Comparison of ENCODE assay signal across 8 cellular contexts in the genomic region with DNA sequence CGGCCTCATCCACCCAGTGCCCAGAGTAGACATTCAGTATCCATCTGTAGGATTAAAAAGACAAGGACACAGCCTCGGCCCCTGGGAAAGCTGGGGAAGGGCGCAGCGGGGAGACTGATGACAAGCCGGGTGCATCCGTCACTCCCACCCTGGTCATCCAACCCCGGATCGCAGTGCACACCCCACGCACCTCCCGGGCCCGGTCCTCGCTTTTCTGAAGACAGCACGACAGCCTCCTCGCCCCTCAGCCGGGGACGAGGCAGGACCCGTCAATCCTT. TPM values are rescaled to one million over a fixed set of nuclear protein-coding genes. Genes with fewer than 3 reads are reported as not detected.
A peak's percentile ranks its signal among the peaks of the same experiment; 100 is the strongest.
DNase-seq lines count a peak whose midpoint lies in the region; ATAC-seq and TF ChIP-seq lines count a peak whose summit lies in the region.

No MANE protein-coding gene starts in this region.

- no peaks in the 10 kb centered on the region for H3K9me3 Mint-ChIP-seq in activated naive CD4-positive, alpha-beta T cell treated with anti-CD3 and anti-CD28 coated beads for 36 hours

- no peaks in the 10 kb centered on the region for H3K27me3 Mint-ChIP-seq in activated naive CD4-positive, alpha-beta T cell treated with anti-CD3 and anti-CD28 coated beads for 36 hours (ENCODE audit: low read depth)

- peaks cover 13% of the 10 kb centered on the region for H3K36me3 Mint-ChIP-seq in activated naive CD4-positive, alpha-beta T cell treated with anti-CD3 and anti-CD28 coated beads for 36 hours (ENCODE audit: low read depth)

- CTCF ChIA-PET in activated naive CD4-positive, alpha-beta T cell treated with anti-CD3 and anti-CD28 coated beads for 36 hours (lab: Charles Lee): interaction anchor here (0.6 to 4.0 kb wide), 2 partner anchors 37 to 148 kb away, joined by 3 to 25 read pairs; no protein-coding TSS in a partner anchor

- DNase-seq in BE2C (no peak), left ventricle myocardium superior (peak; percentile 54), skeletal muscle cell (ENCODE audit: low read depth) (no peak), GF-D8 (lab: John Stamatoyannopoulos, UW) (no peak)
- DNase-seq in Jurkat, Clone E6-1 (ENCODE audit: low read depth, low spot score): no peak
- DNase-seq in activated naive CD4-positive, alpha-beta T cell treated with anti-CD3 and anti-CD28 coated beads for 36 hours: peak; percentile 48

- H3K27ac Mint-ChIP-seq in activated naive CD4-positive, alpha-beta T cell treated with anti-CD3 and anti-CD28 coated beads for 36 hours: peak overlapping the region; percentile 92

- no peaks in the 10 kb centered on the region for H3K27me3 ChIP-seq in BE2C

- H3K4me1 Mint-ChIP-seq in activated naive CD4-positive, alpha-beta T cell treated with anti-CD3 and anti-CD28 coated beads for 36 hours (ENCODE audit: low read depth): peaks cover 38% of the 10 kb centered on the region

- H3K4me3 ChIP-seq in BE2C (ENCODE audit: low read depth, low read length) (peak overlapping the region; percentile 90), skeletal muscle cell (ENCODE audit: low read depth, low read length) (peak overlapping the region; percentile 80)
- peak overlapping the region; percentile 86 for H3K4me3 ChIP-seq in Jurkat, Clone E6-1 (ENCODE audit: low read length)

- no peak for TF ChIP-seq CTCF in BE2C (IDR thresholded peaks at IDR 0.05; ENCODE audit: low read depth, low read length)

- intact Hi-C loops in activated naive CD4-positive, alpha-beta T cell treated with anti-CD3 and anti-CD28 coated beads for 36 hours (cut with micrococcal nuclease): loop anchor here (1.0 to 10.0 kb wide), 3 partner anchors 37 to 506 kb away; a partner anchor contains a TSS
- intact Hi-C loops in left ventricle myocardium superior (cut with micrococcal nuclease): loop anchor here (10.0 kb wide), 1 partner anchor 306 kb away; no protein-coding TSS in a partner anchor

- peaks cover 5% of the 10 kb centered on the region; the same call in 1 of the 2 replicates for H3K4me1 ChIP-seq in BE2C

- no peaks in the 10 kb centered on the region for H3K9me3 ChIP-seq in BE2C

- H3K4me3 Mint-ChIP-seq in activated naive CD4-positive, alpha-beta T cell treated with anti-CD3 and anti-CD28 coated beads for 36 hours: peak overlapping the region; percentile 96

- H3K36me3 ChIP-seq in BE2C: no peaks in the 10 kb centered on the region; the same call in 1 of the 2 replicates

- ATAC-seq in left ventricle myocardium superior: peak; percentile 2
- no peak for ATAC-seq in GM18870 (IDR thresholded peaks at IDR 0.05; ENCODE audit: unreplicated experiment)
- no peak for ATAC-seq in GM21367 (IDR thresholded peaks at IDR 0.05; ENCODE audit: unreplicated experiment)

RNA-seq across cellular contexts. Expression of a gene that starts 1.1 kb away (rescaled TPM):
- polyA plus RNA-seq in BE2C (2012; ENCODE audit: insufficient read depth, insufficient read length, low read depth): 11.7 TPM
- 27.6 TPM for polyA plus RNA-seq in Jurkat, Clone E6-1 (2012; ENCODE audit: insufficient read depth, insufficient read length)
- 10 to 100 TPM; 31.1 to 36.8 TPM for total RNA-seq in activated naive CD4-positive, alpha-beta T cell treated with anti-CD3 and anti-CD28 coated beads for 36 hours
- total RNA-seq in left ventricle myocardium superior: 32.7 TPM

Comparison
In these comparisons a context has a peak if more than half of its experiments do, and no peak if none do; other contexts are left out.
1. DNase-seq: peak in activated naive CD4-positive, alpha-beta T cell treated with anti-CD3 and anti-CD28 coated beads for 36 hours (single experiment) and left ventricle myocardium superior (single experiment); none in BE2C (single experiment), Jurkat, Clone E6-1 (single experiment), skeletal muscle cell (single experiment) and GF-D8 (single experiment).
2. Peak in every context shown above with its lines, with median percentiles within 50 percentile points of each other: H3K4me3 ChIP-seq.